24 cellular contexts compared by ENCODE assay signal in the genomic region with DNA sequence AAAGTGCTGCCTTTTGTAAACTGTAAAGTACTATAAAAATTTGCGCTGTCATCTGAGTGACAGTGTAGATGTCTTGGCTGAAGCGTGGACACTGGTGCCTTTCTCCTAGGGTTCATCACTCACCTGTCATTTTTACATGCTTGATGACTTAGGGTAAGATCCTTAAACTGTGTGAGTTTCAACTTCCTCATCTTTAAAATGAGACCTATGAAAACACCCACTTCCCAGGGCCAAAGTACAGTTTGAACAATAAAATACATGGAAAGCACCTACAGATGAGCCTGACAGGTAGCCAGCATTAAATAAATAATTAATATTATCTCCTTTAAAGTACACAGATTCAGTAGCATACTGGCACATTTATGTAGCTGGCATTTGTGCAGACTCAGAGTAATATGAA.
"Had no signal": no experiment of that assay in that cellular context is flagged by ENCODE, and none has a peak within 500 bp of the region (broad histone marks: within the 10 kb centered on the region; RNA-seq: fewer than 3 reads in every experiment).

No MANE protein-coding gene starts in this region.

- H3K79me2 ChIP-seq: hepatocyte had no signal

- H3K27me3 ChIP-seq: dorsolateral prefrontal cortex, esophagus squamous epithelium, gastroesophageal sphincter, heart left ventricle, hepatocyte, left lung had no signal

- H3K4me2 ChIP-seq: hepatocyte had no signal

- H2AFZ ChIP-seq: hepatocyte had no signal

- H3K36me3 ChIP-seq: esophagus squamous epithelium, gastroesophageal sphincter, heart left ventricle, left lung, lower lobe of right lung had no signal

- H3K27ac ChIP-seq: coronary artery, dorsolateral prefrontal cortex, esophagus squamous epithelium, gastroesophageal sphincter, heart left ventricle, hepatocyte, left lung, lower lobe of right lung had no signal

- DNase-seq: dermis blood vessel endothelial cell; dorsolateral prefrontal cortex; effector CD4-positive, alpha-beta T cell; effector memory CD4-positive, alpha-beta T cell; esophagus squamous epithelium; foreskin fibroblast; foreskin melanocyte; heart left ventricle; hypothalamus; immature natural killer cell; islet precursor cell; kidney; kidney glomerular epithelial cell; left lung; left ventricle myocardium superior; lower lobe of right lung; mesenchymal stem cell; naive B cell; naive thymus-derived CD8-positive, alpha-beta T cell had no signal

- ATAC-seq: gastroesophageal sphincter; heart left ventricle; left lung; left ventricle myocardium superior; lower lobe of right lung; naive thymus-derived CD8-positive, alpha-beta T cell had no signal

- H3K4me1 ChIP-seq: esophagus squamous epithelium, heart left ventricle, left lung, lower lobe of right lung had no signal

- FAIRE-seq: colon, endothelial cell of umbilical vein, kidney had no signal

- H3K9me3 ChIP-seq: esophagus squamous epithelium, gastroesophageal sphincter, left lung, lower lobe of right lung had no signal

- H3K4me3 ChIP-seq: coronary artery, dorsolateral prefrontal cortex, esophagus squamous epithelium, gastroesophageal sphincter, heart left ventricle, hepatocyte, left lung, lower lobe of right lung had no signal
